ENCODE assay signal across 1 cellular context in the genomic region with DNA sequence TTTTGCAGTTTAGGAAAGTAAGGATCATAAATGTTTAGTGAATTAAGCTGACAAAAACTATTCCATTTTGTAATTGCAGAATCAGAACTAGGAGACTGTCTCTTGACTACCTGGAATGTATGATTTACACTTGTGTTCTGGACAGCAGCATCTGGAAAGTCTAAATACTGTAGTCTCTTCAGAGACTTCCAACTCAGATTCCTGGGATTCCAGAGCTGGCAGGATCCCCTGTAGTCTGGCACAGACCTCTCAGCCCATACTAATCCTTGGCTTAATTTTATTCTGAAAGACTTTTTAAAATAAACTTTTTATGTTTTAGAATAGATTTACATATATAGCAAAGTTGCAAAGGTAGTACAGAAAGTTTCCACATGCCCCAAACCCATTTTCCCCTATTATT.
TF ChIP-seq lines count a peak whose summit lies in the region.

No MANE protein-coding gene starts in this region.

TF ChIP-seq in neural cell, 6 proteins besides CTCF, POLR2A, EP300 and RAD21 (continued from another document):
- TF ChIP-seq, protein P1, sequence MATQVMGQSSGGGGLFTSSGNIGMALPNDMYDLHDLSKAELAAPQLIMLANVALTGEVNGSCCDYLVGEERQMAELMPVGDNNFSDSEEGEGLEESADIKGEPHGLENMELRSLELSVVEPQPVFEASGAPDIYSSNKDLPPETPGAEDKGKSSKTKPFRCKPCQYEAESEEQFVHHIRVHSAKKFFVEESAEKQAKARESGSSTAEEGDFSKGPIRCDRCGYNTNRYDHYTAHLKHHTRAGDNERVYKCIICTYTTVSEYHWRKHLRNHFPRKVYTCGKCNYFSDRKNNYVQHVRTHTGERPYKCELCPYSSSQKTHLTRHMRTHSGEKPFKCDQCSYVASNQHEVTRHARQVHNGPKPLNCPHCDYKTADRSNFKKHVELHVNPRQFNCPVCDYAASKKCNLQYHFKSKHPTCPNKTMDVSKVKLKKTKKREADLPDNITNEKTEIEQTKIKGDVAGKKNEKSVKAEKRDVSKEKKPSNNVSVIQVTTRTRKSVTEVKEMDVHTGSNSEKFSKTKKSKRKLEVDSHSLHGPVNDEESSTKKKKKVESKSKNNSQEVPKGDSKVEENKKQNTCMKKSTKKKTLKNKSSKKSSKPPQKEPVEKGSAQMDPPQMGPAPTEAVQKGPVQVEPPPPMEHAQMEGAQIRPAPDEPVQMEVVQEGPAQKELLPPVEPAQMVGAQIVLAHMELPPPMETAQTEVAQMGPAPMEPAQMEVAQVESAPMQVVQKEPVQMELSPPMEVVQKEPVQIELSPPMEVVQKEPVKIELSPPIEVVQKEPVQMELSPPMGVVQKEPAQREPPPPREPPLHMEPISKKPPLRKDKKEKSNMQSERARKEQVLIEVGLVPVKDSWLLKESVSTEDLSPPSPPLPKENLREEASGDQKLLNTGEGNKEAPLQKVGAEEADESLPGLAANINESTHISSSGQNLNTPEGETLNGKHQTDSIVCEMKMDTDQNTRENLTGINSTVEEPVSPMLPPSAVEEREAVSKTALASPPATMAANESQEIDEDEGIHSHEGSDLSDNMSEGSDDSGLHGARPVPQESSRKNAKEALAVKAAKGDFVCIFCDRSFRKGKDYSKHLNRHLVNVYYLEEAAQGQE (IDR thresholded peaks at IDR 0.05; ENCODE audit: borderline replicate concordance), result no peak
- no peak for TF ChIP-seq TAF1 (IDR thresholded peaks at IDR 0.05; ENCODE audit: low read depth)
